In the genomic region with DNA sequence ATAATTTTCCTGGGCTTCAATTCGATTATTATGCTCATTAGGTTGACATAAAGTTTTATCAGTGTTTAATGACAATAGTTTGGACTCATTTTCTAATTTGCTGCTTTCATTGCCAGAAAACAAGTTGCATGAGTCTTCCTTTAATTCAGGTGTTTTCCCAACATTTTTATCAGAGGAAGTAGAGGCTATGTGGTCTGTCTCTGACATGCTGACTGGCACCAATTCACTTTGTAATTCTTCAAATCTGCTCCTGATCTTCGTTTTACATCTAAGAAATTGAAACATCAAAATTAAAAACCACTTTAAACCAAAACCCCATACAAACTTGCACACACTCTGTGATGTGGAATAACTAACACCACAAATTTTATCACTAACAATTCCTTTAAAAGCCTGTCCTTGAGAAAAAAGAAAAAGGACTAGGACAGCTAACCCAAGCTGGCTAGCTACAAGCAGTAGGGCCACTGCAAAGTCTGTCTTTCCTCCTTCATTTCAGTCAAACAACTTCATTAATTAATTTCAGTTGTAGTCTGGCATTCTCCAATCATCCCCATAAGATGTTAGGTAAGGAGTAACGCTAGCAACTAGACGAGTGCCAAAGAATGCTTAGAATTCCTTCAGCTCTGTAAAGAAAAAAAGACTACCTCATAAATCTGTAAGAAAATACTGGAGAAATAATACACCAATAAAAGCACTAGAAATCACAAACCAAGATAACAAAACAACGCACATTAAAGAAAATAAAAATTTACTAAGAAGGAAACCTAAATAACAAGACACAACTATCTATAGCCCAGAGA, we compare ENCODE assay signal across 15 cellular contexts. TPM values are rescaled to one million over a fixed set of nuclear protein-coding genes. Genes with fewer than 3 reads are reported as not detected.
A peak's percentile ranks its signal among the peaks of the same experiment; 100 is the strongest.
DNase-seq lines count a peak whose midpoint lies in the region; ATAC-seq and TF ChIP-seq lines count a peak whose summit lies in the region.
"Had no signal": no experiment of that assay in that cellular context is flagged by ENCODE, and none has a peak within 500 bp of the region (broad histone marks: within the 10 kb centered on the region; RNA-seq: fewer than 3 reads in every experiment).

No MANE protein-coding gene starts in this region.

- H3K27me3 ChIP-seq in stomach: no peaks in the 10 kb centered on the region
- H3K27me3 ChIP-seq: right lobe of liver had no signal

- H3K9me3 ChIP-seq in stomach: peaks cover 0 to 1% (median under 1%) of the 10 kb centered on the region in 4 donors
- H3K9me3 ChIP-seq: right lobe of liver had no signal

- TF ChIP-seq EP300 in stomach (IDR thresholded peaks at IDR 0.05): no peak

- H3K4me3 ChIP-seq in stomach: no peak overlapping the region
- H3K4me3 ChIP-seq: A549, right lobe of liver had no signal

- H3K4me3 Mint-ChIP-seq in activated T-cell treated with anti-CD3 and anti-CD28 coated beads, Interleukin-2, amount 50 U/mL, for 72 hours: no peak overlapping the region
- no peak overlapping the region for H3K4me3 Mint-ChIP-seq in activated T-helper 17 cell treated with anti-CD3 and anti-CD28 coated beads, Interleukin-2, amount 50 U/mL, for 72 hours

- no peak for TF ChIP-seq CTCF in stomach (IDR thresholded peaks at IDR 0.05)

- peaks cover 1 to 8% of the 10 kb centered on the region in 2 donors for H3K36me3 Mint-ChIP-seq in activated T-cell treated with anti-CD3 and anti-CD28 coated beads, Interleukin-2, amount 50 U/mL, for 72 hours (ENCODE audit: insufficient read depth in 2 of 2)
- H3K36me3 Mint-ChIP-seq in activated T-helper 17 cell treated with anti-CD3 and anti-CD28 coated beads, Interleukin-2, amount 50 U/mL, for 72 hours (ENCODE audit: low read depth): peaks cover 56% of the 10 kb centered on the region

- WGBS in stomach, 5 donors: 33 to 53% (median 41%) methylated on average over 5 of the region's 5 CpGs

- peaks cover 0 to 17% (median 10%) of the 10 kb centered on the region in 4 donors for H3K36me3 ChIP-seq in stomach
- H3K36me3 ChIP-seq: right lobe of liver had no signal

- H3K27ac Mint-ChIP-seq in activated T-cell treated with anti-CD3 and anti-CD28 coated beads, Interleukin-2, amount 50 U/mL, for 72 hours: peak overlapping the region; percentile 60
- peak overlapping the region; percentile 31 for H3K27ac Mint-ChIP-seq in activated T-helper 17 cell treated with anti-CD3 and anti-CD28 coated beads, Interleukin-2, amount 50 U/mL, for 72 hours

- no peaks in the 10 kb centered on the region for H3K27me3 Mint-ChIP-seq in activated T-cell treated with anti-CD3 and anti-CD28 coated beads, Interleukin-2, amount 50 U/mL, for 72 hours (ENCODE audit: low read depth)
- no peaks in the 10 kb centered on the region for H3K27me3 Mint-ChIP-seq in activated T-helper 17 cell treated with anti-CD3 and anti-CD28 coated beads, Interleukin-2, amount 50 U/mL, for 72 hours

- H3K9me3 Mint-ChIP-seq in activated T-cell treated with anti-CD3 and anti-CD28 coated beads, Interleukin-2, amount 50 U/mL, for 72 hours: no peaks in the 10 kb centered on the region
- no peaks in the 10 kb centered on the region for H3K9me3 Mint-ChIP-seq in activated T-helper 17 cell treated with anti-CD3 and anti-CD28 coated beads, Interleukin-2, amount 50 U/mL, for 72 hours

- intact Hi-C loops in stomach (cut with DNase I; ENCODE audit: low total_unique reads): no loop called here

- H3K4me1 Mint-ChIP-seq in activated T-cell treated with anti-CD3 and anti-CD28 coated beads, Interleukin-2, amount 50 U/mL, for 72 hours (ENCODE audit: low read depth): peaks cover 23% of the 10 kb centered on the region
- peaks cover 24% of the 10 kb centered on the region for H3K4me1 Mint-ChIP-seq in activated T-helper 17 cell treated with anti-CD3 and anti-CD28 coated beads, Interleukin-2, amount 50 U/mL, for 72 hours

- ATAC-seq in activated T-cell treated with anti-CD3 and anti-CD28 coated beads, Interleukin-2, amount 50 U/mL, for 72 hours (replicated peaks in 1 of 2): no peak
- ATAC-seq in activated T-helper 17 cell treated with anti-CD3 and anti-CD28 coated beads, Interleukin-2, amount 50 U/mL, for 72 hours (replicated peaks): no peak
- ATAC-seq in HG03025 (IDR thresholded peaks at IDR 0.05; ENCODE audit: low FRiP score, unreplicated experiment): no peak
- ATAC-seq: A549, right lobe of liver had no signal

- no peak for TF ChIP-seq POLR2A in stomach (IDR thresholded peaks at IDR 0.05)

- peak overlapping the region in 4 of 5 donors; percentile 38 to 80 (median 46) for H3K27ac ChIP-seq in stomach
- H3K27ac ChIP-seq: A549, right lobe of liver had no signal

- no peak for DNase-seq in activated T-cell treated with anti-CD3 and anti-CD28 coated beads, Interleukin-2, amount 50 U/mL, for 72 hours
- no peak for DNase-seq in activated T-cell treated with anti-CD3 and anti-CD28 coated beads, Interleukin-2, amount 50 U/mL, for 48 hours
- DNase-seq in left kidney (ENCODE audit: low read depth, low spot score) (peak; percentile 59), stomach (no peak), EL (no peak), C1 segment of cervical spinal cord (lab: John Stamatoyannopoulos, UW) (no peak)
- DNase-seq: anterior cingulate cortex, hypothalamus, midbrain, NCI-H446 treated with DMSO at 0.1 percent for 48 hours, right lobe of liver had no signal

- H3K4me1 ChIP-seq in stomach: peaks cover 11 to 75% (median 58%) of the 10 kb centered on the region in 4 donors
- H3K4me1 ChIP-seq: A549, right lobe of liver had no signal

RNA-seq across cellular contexts. Expression of a gene that starts 10.7 kb away (rescaled TPM):
- 10 to 100 TPM; 17.3 to 19.3 TPM for total RNA-seq in activated T-cell treated with anti-CD3 and anti-CD28 coated beads, Interleukin-2, amount 50 U/mL, for 72 hours
- total RNA-seq in activated T-helper 17 cell treated with anti-CD3 and anti-CD28 coated beads, Interleukin-2, amount 50 U/mL, for 72 hours: 10 to 100 TPM; 10.8 to 14.8 TPM
- total RNA-seq in stomach: 10 to 100 TPM; 16.8 to 74.5 (median 44.6) TPM
- 10 to 100 TPM in 1 of 3 donors, 1 to 10 TPM in 2; 4.7 to 10.4 (median 7.7) TPM for polyA plus RNA-seq in stomach

RNA-seq across cellular contexts. Expression of a gene that starts 15.9 kb away (rescaled TPM):
- under 1 TPM; 0.07 to 0.09 TPM for total RNA-seq in activated T-cell treated with anti-CD3 and anti-CD28 coated beads, Interleukin-2, amount 50 U/mL, for 72 hours
- total RNA-seq in activated T-helper 17 cell treated with anti-CD3 and anti-CD28 coated beads, Interleukin-2, amount 50 U/mL, for 72 hours: under 1 TPM; 0.09 to 0.48 TPM
- 1 to 10 TPM in 1 of 5 donors, under 1 TPM in 1, not detected in 3; 0.92 to 7.6 TPM for total RNA-seq in stomach
- under 1 TPM in 2 of 3 donors, not detected in 1; 0.05 to 0.06 TPM for polyA plus RNA-seq in stomach
- total RNA-seq: RPMI7951 had no signal
- polyA plus RNA-seq: A549 had no signal
